1 cellular context compared by ENCODE assay signal in the genomic region with DNA sequence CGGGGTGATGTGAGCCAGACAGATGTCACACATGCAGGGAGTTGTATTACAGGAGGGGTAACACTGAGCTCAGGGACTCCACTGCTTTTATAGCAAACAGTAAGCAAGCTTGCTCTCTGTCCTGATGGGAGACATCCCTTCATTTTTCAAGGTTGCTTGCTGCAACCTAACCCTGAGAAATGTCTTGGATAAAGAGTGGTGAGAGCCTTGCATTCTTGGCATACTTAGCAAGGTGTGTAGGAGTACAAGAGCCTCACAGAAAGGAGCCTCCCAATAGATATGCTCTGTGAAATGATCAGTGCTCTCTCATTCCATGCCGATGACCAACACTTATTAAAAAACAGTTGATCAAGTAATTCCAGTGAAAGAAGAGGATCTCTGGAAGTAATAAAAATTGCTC.
TF ChIP-seq lines count a peak whose summit lies in the region.

No MANE protein-coding gene starts in this region.

TF ChIP-seq in HepG2, 621 proteins besides CTCF, POLR2A, EP300 and RAD21:
- TF ChIP-seq RNF2 (conservative IDR thresholded peaks at IDR 0.05; ENCODE audit: low read depth) = no peak
- TF ChIP-seq HMGA1 (CRISPR knock-in tag; conservative IDR thresholded peaks at IDR 0.05) = no peak
- no peak for TF ChIP-seq ZNF335 (CRISPR knock-in tag; IDR thresholded peaks at IDR 0.05)
- TF ChIP-seq ZMYM2 (CRISPR knock-in tag; IDR thresholded peaks at IDR 0.05) = no peak
- TF ChIP-seq PHF8 (CRISPR knock-in tag; IDR thresholded peaks at IDR 0.05) = no peak
- TF ChIP-seq ZC3H13 (CRISPR knock-in tag; IDR thresholded peaks at IDR 0.05) = no peak
- TF ChIP-seq, protein P1, sequence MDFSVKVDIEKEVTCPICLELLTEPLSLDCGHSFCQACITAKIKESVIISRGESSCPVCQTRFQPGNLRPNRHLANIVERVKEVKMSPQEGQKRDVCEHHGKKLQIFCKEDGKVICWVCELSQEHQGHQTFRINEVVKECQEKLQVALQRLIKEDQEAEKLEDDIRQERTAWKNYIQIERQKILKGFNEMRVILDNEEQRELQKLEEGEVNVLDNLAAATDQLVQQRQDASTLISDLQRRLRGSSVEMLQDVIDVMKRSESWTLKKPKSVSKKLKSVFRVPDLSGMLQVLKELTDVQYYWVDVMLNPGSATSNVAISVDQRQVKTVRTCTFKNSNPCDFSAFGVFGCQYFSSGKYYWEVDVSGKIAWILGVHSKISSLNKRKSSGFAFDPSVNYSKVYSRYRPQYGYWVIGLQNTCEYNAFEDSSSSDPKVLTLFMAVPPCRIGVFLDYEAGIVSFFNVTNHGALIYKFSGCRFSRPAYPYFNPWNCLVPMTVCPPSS (IDR thresholded peaks at IDR 0.05) = no peak
- TF ChIP-seq, protein P2, sequence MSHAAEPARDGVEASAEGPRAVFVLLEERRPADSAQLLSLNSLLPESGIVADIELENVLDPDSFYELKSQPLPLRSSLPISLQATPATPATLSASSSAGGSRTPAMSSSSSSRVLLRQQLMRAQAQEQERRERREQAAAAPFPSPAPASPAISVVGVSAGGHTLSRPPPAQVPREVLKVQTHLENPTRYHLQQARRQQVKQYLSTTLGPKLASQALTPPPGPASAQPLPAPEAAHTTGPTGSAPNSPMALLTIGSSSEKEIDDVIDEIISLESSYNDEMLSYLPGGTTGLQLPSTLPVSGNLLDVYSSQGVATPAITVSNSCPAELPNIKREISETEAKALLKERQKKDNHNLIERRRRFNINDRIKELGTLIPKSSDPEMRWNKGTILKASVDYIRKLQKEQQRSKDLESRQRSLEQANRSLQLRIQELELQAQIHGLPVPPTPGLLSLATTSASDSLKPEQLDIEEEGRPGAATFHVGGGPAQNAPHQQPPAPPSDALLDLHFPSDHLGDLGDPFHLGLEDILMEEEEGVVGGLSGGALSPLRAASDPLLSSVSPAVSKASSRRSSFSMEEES (CRISPR knock-in tag; IDR thresholded peaks at IDR 0.05) = no peak
- no peak for TF ChIP-seq ZNF678 (CRISPR knock-in tag; IDR thresholded peaks at IDR 0.05)
- TF ChIP-seq, protein P3, sequence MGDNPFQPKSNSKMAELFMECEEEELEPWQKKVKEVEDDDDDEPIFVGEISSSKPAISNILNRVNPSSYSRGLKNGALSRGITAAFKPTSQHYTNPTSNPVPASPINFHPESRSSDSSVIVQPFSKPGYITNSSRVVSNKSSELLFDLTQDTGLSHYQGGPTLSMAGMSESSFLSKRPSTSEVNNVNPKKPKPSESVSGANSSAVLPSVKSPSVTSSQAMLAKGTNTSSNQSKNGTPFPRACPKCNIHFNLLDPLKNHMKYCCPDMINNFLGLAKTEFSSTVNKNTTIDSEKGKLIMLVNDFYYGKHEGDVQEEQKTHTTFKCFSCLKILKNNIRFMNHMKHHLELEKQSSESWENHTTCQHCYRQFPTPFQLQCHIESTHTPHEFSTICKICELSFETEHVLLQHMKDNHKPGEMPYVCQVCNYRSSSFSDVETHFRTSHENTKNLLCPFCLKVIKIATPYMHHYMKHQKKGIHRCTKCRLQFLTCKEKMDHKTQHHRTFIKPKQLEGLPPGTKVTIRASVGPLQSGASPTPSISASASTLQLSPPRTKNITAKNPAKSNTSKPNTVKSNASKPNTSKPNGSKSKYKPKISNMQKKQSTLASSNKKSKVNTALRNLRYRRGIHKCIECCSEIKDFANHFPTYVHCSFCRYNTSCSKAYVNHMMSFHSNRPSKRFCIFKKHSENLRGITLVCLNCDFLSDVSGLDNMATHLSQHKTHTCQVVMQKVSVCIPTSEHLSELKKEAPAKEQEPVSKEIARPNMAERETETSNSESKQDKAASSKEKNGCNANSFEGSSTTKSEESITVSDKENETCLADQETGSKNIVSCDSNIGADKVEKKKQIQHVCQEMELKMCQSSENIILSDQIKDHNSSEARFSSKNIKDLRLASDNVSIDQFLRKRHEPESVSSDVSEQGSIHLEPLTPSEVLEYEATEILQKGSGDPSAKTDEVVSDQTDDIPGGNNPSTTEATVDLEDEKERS (CRISPR knock-in tag; IDR thresholded peaks at IDR 0.05) = no peak
- no peak for TF ChIP-seq FOXK2 (IDR thresholded peaks at IDR 0.05)
- TF ChIP-seq, protein P4, sequence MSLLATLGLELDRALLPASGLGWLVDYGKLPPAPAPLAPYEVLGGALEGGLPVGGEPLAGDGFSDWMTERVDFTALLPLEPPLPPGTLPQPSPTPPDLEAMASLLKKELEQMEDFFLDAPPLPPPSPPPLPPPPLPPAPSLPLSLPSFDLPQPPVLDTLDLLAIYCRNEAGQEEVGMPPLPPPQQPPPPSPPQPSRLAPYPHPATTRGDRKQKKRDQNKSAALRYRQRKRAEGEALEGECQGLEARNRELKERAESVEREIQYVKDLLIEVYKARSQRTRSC (CRISPR knock-in tag; IDR thresholded peaks at IDR 0.05; ENCODE audit: low read depth) = no peak
- no peak for TF ChIP-seq STAT5B (CRISPR knock-in tag; IDR thresholded peaks at IDR 0.05)
